9 cellular contexts compared by ENCODE assay signal in genomic region chr10:71985542-71986250, GRCh38. TPM values are rescaled to one million over a fixed set of nuclear protein-coding genes. Genes with fewer than 3 reads are reported as not detected.
DNase-seq lines count a peak whose midpoint lies in the region; ATAC-seq and TF ChIP-seq lines count a peak whose summit lies in the region.
"Had no signal": no experiment of that assay in that cellular context is flagged by ENCODE, and none has a peak within 500 bp of the region (broad histone marks: within the 10 kb centered on the region; RNA-seq: fewer than 3 reads in every experiment).

No MANE protein-coding gene starts in this region.

- TF ChIP-seq CTCF in astrocyte of the spinal cord (IDR thresholded peaks at IDR 0.05; ENCODE audit: low read depth, low read length), result no peak
- TF ChIP-seq CTCF in lung (IDR thresholded peaks at IDR 0.05; ENCODE audit: control extremely low read depth, extremely low read depth), result no peak
- TF ChIP-seq CTCF in type B pancreatic cell (conservative IDR thresholded peaks at IDR 0.05), result no peak

- H3K4me3 ChIP-seq in astrocyte of the spinal cord (ENCODE audit: low read depth, low read length) (no peak overlapping the region), lung (no peak overlapping the region)

- peak overlapping the region; percentile 58 to 78 for H3K27ac ChIP-seq in lung (ENCODE audit: low read depth in 1 of 2, low read length in 1 of 2)

- H3K9me3 Mint-ChIP-seq in activated naive CD4-positive, alpha-beta T cell treated with anti-CD3 and anti-CD28 coated beads for 36 hours, result peaks cover 3% of the 10 kb centered on the region
- peaks cover 3% of the 10 kb centered on the region for H3K9me3 Mint-ChIP-seq in type B pancreatic cell

- in situ Hi-C loops in astrocyte of the spinal cord (cut with HindIII; ENCODE audit: low sequenced_read_pairs), result no loop called here

- 63 to 76% methylated on average over 4 of the region's 4 CpGs for WGBS in lung, 2 donors

- H3K36me3 Mint-ChIP-seq in activated naive CD4-positive, alpha-beta T cell treated with anti-CD3 and anti-CD28 coated beads for 36 hours (ENCODE audit: low read depth), result no peaks in the 10 kb centered on the region
- H3K36me3 Mint-ChIP-seq in type B pancreatic cell, result peaks cover 16% of the 10 kb centered on the region

- H3K9me3 ChIP-seq in lung (ENCODE audit: control insufficient read depth in 2 of 2, insufficient read depth in 1 of 2, low read length in 1 of 2), result no peaks in the 10 kb centered on the region

- ATAC-seq in lung (ENCODE audit: insufficient read depth, low FRiP score) (peak; percentile 36), HG03097 (IDR thresholded peaks at IDR 0.05; ENCODE audit: low FRiP score, unreplicated experiment) (no peak)
- ATAC-seq: PC-3 had no signal

- CTCF ChIA-PET in activated naive CD4-positive, alpha-beta T cell treated with anti-CD3 and anti-CD28 coated beads for 36 hours (lab: Charles Lee), result interaction anchor here (0.9 to 4.5 kb wide), 7 partner anchors 14 to 107 kb away, joined by 3 to 19 read pairs (median 3); no protein-coding TSS in a partner anchor

- H3K27me3 ChIP-seq in lung (ENCODE audit: control insufficient read depth, insufficient read depth), result no peaks in the 10 kb centered on the region

- peak overlapping the region; percentile 73 for H3K27ac Mint-ChIP-seq in activated naive CD4-positive, alpha-beta T cell treated with anti-CD3 and anti-CD28 coated beads for 36 hours
- peak overlapping the region; percentile 67 for H3K27ac Mint-ChIP-seq in type B pancreatic cell

- H3K4me1 Mint-ChIP-seq in activated naive CD4-positive, alpha-beta T cell treated with anti-CD3 and anti-CD28 coated beads for 36 hours (ENCODE audit: low read depth), result peaks cover 22% of the 10 kb centered on the region
- H3K4me1 Mint-ChIP-seq in type B pancreatic cell (ENCODE audit: unreplicated experiment), result peaks cover 42% of the 10 kb centered on the region

- intact Hi-C loops in activated naive CD4-positive, alpha-beta T cell treated with anti-CD3 and anti-CD28 coated beads for 36 hours (cut with micrococcal nuclease), result loop anchor here (1.0 to 2.0 kb wide), 3 partner anchors 21 to 63 kb away; partner anchors contain the start of gene CHST3

- H3K36me3 ChIP-seq in lung (ENCODE audit: control insufficient read depth in 2 of 2, insufficient read depth in 2 of 2, low read length in 2 of 2), result no peaks in the 10 kb centered on the region

- peaks cover 29 to 45% of the 10 kb centered on the region in 2 donors for H3K4me1 ChIP-seq in lung (ENCODE audit: control insufficient read depth in 2 of 2, insufficient read depth in 2 of 2, low read length in 2 of 2)

- DNase-seq in activated naive CD4-positive, alpha-beta T cell treated with anti-CD3 and anti-CD28 coated beads for 36 hours, result peak; percentile 33
- DNase-seq in activated naive CD4-positive, alpha-beta T cell treated with Interleukin-2 at 50 U/mL for 16 hours, result no peak
- DNase-seq in astrocyte of the spinal cord (ENCODE audit: low read depth, low spot score) (peak; percentile 68), lung (ENCODE audit: low spot score) (no peak), type B pancreatic cell (ENCODE audit: extremely low spot score, unreplicated experiment) (no peak), NK-92 (lab: John Stamatoyannopoulos, UW; ENCODE audit: unreplicated experiment) (no peak), mucosa of gallbladder (ENCODE audit: low spot score) (no peak)
- DNase-seq: PC-3 had no signal

- H3K27me3 Mint-ChIP-seq in activated naive CD4-positive, alpha-beta T cell treated with anti-CD3 and anti-CD28 coated beads for 36 hours (ENCODE audit: low read depth), result no peaks in the 10 kb centered on the region
- no peaks in the 10 kb centered on the region for H3K27me3 Mint-ChIP-seq in type B pancreatic cell

- H3K4me3 Mint-ChIP-seq in activated naive CD4-positive, alpha-beta T cell treated with anti-CD3 and anti-CD28 coated beads for 36 hours, result peak overlapping the region; percentile 3
- H3K4me3 Mint-ChIP-seq in type B pancreatic cell, result peak overlapping the region; percentile 19

RNA-seq across cellular contexts. Expression of gene CHST3, which starts 21.5 kb away (rescaled TPM):
- under 1 TPM; 0.55 to 0.57 TPM for total RNA-seq in activated naive CD4-positive, alpha-beta T cell treated with anti-CD3 and anti-CD28 coated beads for 36 hours
- 10 to 100 TPM; 10.7 to 13.7 TPM for total RNA-seq in lung
- polyA plus RNA-seq in lung, result 1 to 10 TPM; 2.2 to 5.2 TPM
- total RNA-seq in type B pancreatic cell (ENCODE audit: low replicate concordance), result 11.8 and 21.7 TPM in 2 replicates
- total RNA-seq in mucosa of gallbladder, result 10.3 TPM

Comparison
In these comparisons a context has a peak if more than half of its experiments do, and no peak if none do; other contexts are left out.
1. DNase-seq: peak in activated naive CD4-positive, alpha-beta T cell treated with anti-CD3 and anti-CD28 coated beads for 36 hours (single experiment) and astrocyte of the spinal cord (single experiment); none in activated naive CD4-positive, alpha-beta T cell treated with Interleukin-2 at 50 U/mL for 16 hours (single experiment), lung (single experiment), type B pancreatic cell (single experiment), NK-92 (single experiment) and mucosa of gallbladder (single experiment).